ENCODE assay signal across 20 cellular contexts in the genomic region with DNA sequence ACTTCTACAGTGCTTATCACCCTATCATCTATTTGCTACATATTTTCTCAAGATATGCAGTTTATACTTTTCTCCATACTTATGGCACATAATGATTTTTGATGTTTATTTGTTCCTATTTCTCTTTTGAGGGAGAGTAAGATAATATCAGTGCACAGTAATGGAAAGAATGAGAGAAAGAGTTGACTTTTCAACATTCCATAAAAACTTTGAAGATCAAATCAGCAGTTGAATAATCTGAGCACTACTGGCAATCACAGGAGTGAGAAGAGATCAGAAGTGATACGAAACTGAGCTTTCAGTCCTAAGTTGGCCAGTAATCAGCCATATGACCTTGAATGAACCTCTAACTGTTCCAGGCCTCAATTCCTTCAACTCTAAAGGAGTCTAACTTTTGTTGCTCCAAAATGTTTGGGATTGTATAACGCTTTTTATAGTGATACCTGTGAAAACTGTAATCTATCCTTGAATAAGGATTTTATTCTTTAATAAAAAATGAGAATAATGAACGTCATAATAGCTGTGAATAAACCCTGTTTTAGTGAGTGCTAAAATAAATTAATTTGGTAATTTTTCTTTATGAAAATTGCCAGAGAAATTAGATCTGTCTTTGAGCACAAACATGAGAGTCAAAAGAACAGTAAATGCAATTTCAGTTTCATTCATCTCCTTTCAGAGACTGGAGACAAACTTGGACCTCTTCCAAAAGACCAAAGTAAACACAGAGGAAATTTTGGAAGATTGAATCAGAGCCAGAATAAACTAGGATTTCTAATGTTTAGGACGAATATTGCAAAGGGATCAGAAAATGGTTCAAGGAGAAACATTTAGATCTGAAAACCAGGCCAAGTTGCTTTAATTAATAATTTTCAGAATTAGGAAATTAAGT.
DNase-seq lines count a peak whose midpoint lies in the region; ATAC-seq and TF ChIP-seq lines count a peak whose summit lies in the region.
"Had no signal": no experiment of that assay in that cellular context is flagged by ENCODE, and none has a peak within 500 bp of the region (broad histone marks: within the 10 kb centered on the region; RNA-seq: fewer than 3 reads in every experiment).

No MANE protein-coding gene starts in this region.

- peak in 2 of 3 experiments; percentile 22 to 60 for DNase-seq in NCI-H1417 (lab: John Stamatoyannopoulos, UW)
- no peak for DNase-seq in NCI-H1417 treated with DMSO at 0.1 percent for 48 hours (lab: John Stamatoyannopoulos, UW)
- peak; percentile 66 for DNase-seq in NCI-H345 treated with DMSO at 0.1 percent for 48 hours (lab: John Stamatoyannopoulos, UW; ENCODE audit: unreplicated experiment)
- DNase-seq in choroid plexus epithelial cell (ENCODE audit: low read depth): peak; percentile 41
- peak; percentile 12 for DNase-seq in skeletal muscle cell (ENCODE audit: low read depth)
- DNase-seq in vagina (ENCODE audit: extremely low spot score in 2 of 2): no peak
- no peak for DNase-seq in iPS-NIHi7 (ENCODE audit: extremely low spot score)
- DNase-seq: activated CD4-positive, alpha-beta T cell treated with anti-CD3 and anti-CD28 coated beads for 36 hours; activated naive CD8-positive, alpha-beta T cell treated with anti-CD3 and anti-CD28 coated beads, Interleukin-2, amount 50 U/mL, for 24 hours; activated T-cell treated with anti-CD3 and anti-CD28 coated beads for 4 hours; CD4-positive, alpha-beta memory T cell; erythroblast; GDM1; heart right ventricle; left cardiac atrium; NCI-H524 treated with DMSO at 0.1 percent for 48 hours; RPMI8226; T-helper 2 cell; upper lobe of left lung had no signal

- H3K27ac ChIP-seq in vagina: no peak overlapping the region
- H3K27ac ChIP-seq: heart right ventricle, upper lobe of left lung had no signal

- intact Hi-C loops in vagina (cut with DNase I): no loop called here

- no peaks in the 10 kb centered on the region for H3K27me3 ChIP-seq in vagina
- H3K27me3 ChIP-seq: heart right ventricle, upper lobe of left lung had no signal

- H3K36me3 ChIP-seq in vagina: no peaks in the 10 kb centered on the region
- H3K36me3 ChIP-seq: heart right ventricle, upper lobe of left lung had no signal

- H3K4me3 ChIP-seq in choroid plexus epithelial cell (ENCODE audit: low read depth, low read length): no peak overlapping the region
- no peak overlapping the region for H3K4me3 ChIP-seq in skeletal muscle cell (ENCODE audit: low read depth, low read length)
- H3K4me3 ChIP-seq in vagina: no peak overlapping the region
- H3K4me3 ChIP-seq: heart right ventricle, upper lobe of left lung had no signal

- no peaks in the 10 kb centered on the region for H3K9me3 ChIP-seq in vagina
- H3K9me3 ChIP-seq: heart right ventricle, upper lobe of left lung had no signal

- H3K4me1 ChIP-seq in vagina: no peaks in the 10 kb centered on the region

- TF ChIP-seq CTCF in choroid plexus epithelial cell (conservative IDR thresholded peaks at IDR 0.05; ENCODE audit: low read depth, low read length): no peak
- no peak for TF ChIP-seq CTCF in vagina (IDR thresholded peaks at IDR 0.05)

- no peak for ATAC-seq in HG03520 (IDR thresholded peaks at IDR 0.05; ENCODE audit: unreplicated experiment)
- ATAC-seq: activated CD4-positive, alpha-beta T cell treated with anti-CD3 and anti-CD28 coated beads for 36 hours; activated naive CD8-positive, alpha-beta T cell treated with anti-CD3 and anti-CD28 coated beads, Interleukin-2, amount 50 U/mL, for 24 hours; heart right ventricle; left cardiac atrium had no signal

- TF ChIP-seq POLR2A in vagina (IDR thresholded peaks at IDR 0.05): no peak

Comparison
In these comparisons a context has a peak if more than half of its experiments do, and no peak if none do; other contexts are left out.
1. DNase-seq: peak in NCI-H1417 (2 of 3), NCI-H345 treated with DMSO at 0.1 percent for 48 hours (single experiment), choroid plexus epithelial cell (single experiment) and skeletal muscle cell (single experiment); none in NCI-H1417 treated with DMSO at 0.1 percent for 48 hours (single experiment), vagina (0 of 2) and iPS-NIHi7 (single experiment).